ENCODE assay signal across 9 cellular contexts in the genomic region with DNA sequence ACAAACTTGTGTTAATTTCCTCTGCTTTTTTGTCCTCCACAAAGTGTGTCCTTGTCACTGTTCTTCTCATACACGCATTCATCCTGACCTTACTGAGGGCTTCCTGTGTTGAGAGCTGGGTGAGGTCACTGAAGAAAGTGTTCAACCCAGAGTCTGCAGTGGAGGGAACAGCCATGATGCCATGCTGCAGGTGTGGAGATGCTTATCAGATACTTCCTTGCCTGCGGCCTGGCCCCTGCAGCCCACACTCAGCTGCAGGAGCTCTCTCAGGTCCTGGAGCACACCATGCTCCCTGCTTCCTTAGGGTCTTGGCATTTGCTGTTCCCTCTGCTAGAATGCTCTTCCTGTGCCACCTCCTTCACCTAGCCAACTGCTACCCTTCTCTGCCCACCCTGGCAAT.
DNase-seq lines count a peak whose midpoint lies in the region; ATAC-seq and TF ChIP-seq lines count a peak whose summit lies in the region.
"Had no signal": no experiment of that assay in that cellular context is flagged by ENCODE, and none has a peak within 500 bp of the region (broad histone marks: within the 10 kb centered on the region; RNA-seq: fewer than 3 reads in every experiment).

No MANE protein-coding gene starts in this region.

- no peak overlapping the region for H3K27ac Mint-ChIP-seq in stimulated activated naive B cell treated with anti-CD40 and anti-IgM and Interleukin-4, amounts not matched to agents 10 μg/mL and 1 μg/mL and 100 μg/mL, for 72 hours
- H3K27ac Mint-ChIP-seq in MCF 10A (ENCODE audit: low read depth, unreplicated experiment), result no peak overlapping the region

- H3K9ac ChIP-seq in colonic mucosa (ENCODE audit: low read depth in 2 of 2, low read length in 2 of 2), result peak overlapping the region in 1 of 2 donors; percentile 13

- ATAC-seq in stimulated activated naive B cell treated with anti-CD40 and anti-IgM and Interleukin-4, amounts not matched to agents 10 μg/mL and 1 μg/mL and 100 μg/mL, for 72 hours (replicated peaks), result peak; percentile 63 to 69

- no peak overlapping the region for H3K4me3 ChIP-seq in colonic mucosa
- no peak overlapping the region for H3K4me3 ChIP-seq in HAP-1
- no peak overlapping the region for H3K4me3 ChIP-seq in WERI-Rb-1 (ENCODE audit: low read depth, low read length)
- H3K4me3 ChIP-seq: A549 had no signal

- BruUV-seq in MCF 10A (replicated peaks; lab: Mats Ljungman, UMichigan), result no TSS peak

- no peaks in the 10 kb centered on the region for H3K9me3 Mint-ChIP-seq in stimulated activated naive B cell treated with anti-CD40 and anti-IgM and Interleukin-4, amounts not matched to agents 10 μg/mL and 1 μg/mL and 100 μg/mL, for 72 hours
- H3K9me3 Mint-ChIP-seq in MCF 10A (ENCODE audit: unreplicated experiment), result no peaks in the 10 kb centered on the region

- H3K36me3 ChIP-seq in colonic mucosa (no peaks in the 10 kb centered on the region), HAP-1 (replicated peaks) (no peaks in the 10 kb centered on the region), WERI-Rb-1 (no peaks in the 10 kb centered on the region)

- H3K4me1 ChIP-seq in colonic mucosa (no peaks in the 10 kb centered on the region), HAP-1 (no peaks in the 10 kb centered on the region)

- no peak for TF ChIP-seq CTCF in colonic mucosa (IDR thresholded peaks at IDR 0.05)
- TF ChIP-seq CTCF in WERI-Rb-1 (IDR thresholded peaks at IDR 0.05; ENCODE audit: low read depth, low read length), result no peak
- TF ChIP-seq CTCF in MCF 10A (IDR thresholded peaks at IDR 0.05; ENCODE audit: unreplicated experiment), result no peak

- H3K27ac ChIP-seq in colonic mucosa (peak overlapping the region; percentile 9), WERI-Rb-1 (no peak overlapping the region)

- intact Hi-C loops in colonic mucosa (cut with DNase I), result no loop called here
- intact Hi-C loops in MCF 10A (cut with micrococcal nuclease), result no loop called here

- peaks cover 22 to 29% of the 10 kb centered on the region in 2 donors for H3K4me1 Mint-ChIP-seq in stimulated activated naive B cell treated with anti-CD40 and anti-IgM and Interleukin-4, amounts not matched to agents 10 μg/mL and 1 μg/mL and 100 μg/mL, for 72 hours
- H3K4me1 Mint-ChIP-seq in MCF 10A (ENCODE audit: insufficient read depth, unreplicated experiment), result peaks cover 14% of the 10 kb centered on the region

- no peaks in the 10 kb centered on the region for H3K9me3 ChIP-seq in colonic mucosa
- no peaks in the 10 kb centered on the region for H3K9me3 ChIP-seq in HAP-1
- no peaks in the 10 kb centered on the region for H3K9me3 ChIP-seq in WERI-Rb-1 (ENCODE audit: severe bottlenecking)
- H3K9me3 ChIP-seq: A549 had no signal

- H3K36me3 Mint-ChIP-seq in stimulated activated naive B cell treated with anti-CD40 and anti-IgM and Interleukin-4, amounts not matched to agents 10 μg/mL and 1 μg/mL and 100 μg/mL, for 72 hours, result no peaks in the 10 kb centered on the region
- no peaks in the 10 kb centered on the region for H3K36me3 Mint-ChIP-seq in MCF 10A (ENCODE audit: insufficient read depth, unreplicated experiment)

- peak overlapping the region in 1 of 2 donors; percentile 2 for H3K4me3 Mint-ChIP-seq in stimulated activated naive B cell treated with anti-CD40 and anti-IgM and Interleukin-4, amounts not matched to agents 10 μg/mL and 1 μg/mL and 100 μg/mL, for 72 hours
- no peak overlapping the region for H3K4me3 Mint-ChIP-seq in MCF 10A (ENCODE audit: unreplicated experiment)

- H3K27me3 ChIP-seq in colonic mucosa, result no peaks in the 10 kb centered on the region
- peaks cover 15% of the 10 kb centered on the region; the same call in 1 of the 2 replicates for H3K27me3 ChIP-seq in HAP-1 (ENCODE audit: low read depth)
- no peaks in the 10 kb centered on the region for H3K27me3 ChIP-seq in WERI-Rb-1 (ENCODE audit: insufficient read depth, low read depth, severe bottlenecking)

- in situ Hi-C loops in HAP-1 (cut with MboI; ENCODE audit: low sequenced_read_pairs), result no loop called here

- H3K27me3 Mint-ChIP-seq in stimulated activated naive B cell treated with anti-CD40 and anti-IgM and Interleukin-4, amounts not matched to agents 10 μg/mL and 1 μg/mL and 100 μg/mL, for 72 hours, result peaks cover 6 to 14% of the 10 kb centered on the region in 2 donors
- no peaks in the 10 kb centered on the region for H3K27me3 Mint-ChIP-seq in MCF 10A (ENCODE audit: insufficient read depth, unreplicated experiment)

- POLR2A ChIA-PET in MCF 10A (lab: Yijun Ruan, JAX), result no interaction called here

- DNase-seq in NCI-H345 (lab: John Stamatoyannopoulos, UW), result peak; percentile 39
- no peak for DNase-seq in NCI-H345 treated with DMSO at 0.1 percent for 48 hours (lab: John Stamatoyannopoulos, UW; ENCODE audit: unreplicated experiment)
- DNase-seq in SW480 (ENCODE audit: low spot score), result peak; percentile 44
- no peak for DNase-seq in colonic mucosa
- DNase-seq in stimulated activated naive B cell treated with anti-CD40 and anti-IgM and Interleukin-4, amounts not matched to agents 10 μg/mL and 1 μg/mL and 100 μg/mL, for 72 hours, result no peak
- DNase-seq in HAP-1 (ENCODE audit: low spot score in 2 of 2), result no peak
- no peak for DNase-seq in WERI-Rb-1
- DNase-seq in MCF 10A (ENCODE audit: unreplicated experiment), result no peak

- CTCF ChIA-PET in MCF 10A (lab: Yijun Ruan, JAX), result no interaction called here

Comparison
In these comparisons a context has a peak if more than half of its experiments do, and no peak if none do; other contexts are left out.
1. DNase-seq: peak in NCI-H345 (single experiment) and SW480 (single experiment); none in NCI-H345 treated with DMSO at 0.1 percent for 48 hours (single experiment), colonic mucosa (single experiment), stimulated activated naive B cell treated with anti-CD40 and anti-IgM and Interleukin-4, amounts not matched to agents 10 μg/mL and 1 μg/mL and 100 μg/mL, for 72 hours (single experiment), HAP-1 (0 of 2), WERI-Rb-1 (single experiment) and MCF 10A (single experiment).